In genomic region chr6:106084973-106085686, GRCh38 we compare ENCODE assay signal across 8 cellular contexts. TPM values are rescaled to one million over a fixed set of nuclear protein-coding genes. Genes with fewer than 3 reads are reported as not detected.
A peak's percentile ranks its signal among the peaks of the same experiment; 100 is the strongest.
DNase-seq lines count a peak whose midpoint lies in the region; FAIRE-seq and TF ChIP-seq lines count a peak whose summit lies in the region.

No MANE protein-coding gene starts in this region.

- TF ChIP-seq CTCF in AG04449 (IDR thresholded peaks at IDR 0.05; ENCODE audit: insufficient read depth, low read length, missing control alignments) (no peak), HEK293 (tag by site-specific recombination; IDR thresholded peaks at IDR 0.05) (no peak), astrocyte (IDR thresholded peaks at IDR 0.05; ENCODE audit: insufficient read depth, low read depth, low read length) (no peak)

- H3K36me3 Mint-ChIP-seq in astrocyte (ENCODE audit: low read depth, unreplicated experiment): no peaks in the 10 kb centered on the region

- peaks cover 3% of the 10 kb centered on the region for H3K27me3 Mint-ChIP-seq in astrocyte (ENCODE audit: low read depth, unreplicated experiment)

- H3K4me3 ChIP-seq in AG04449 (ENCODE audit: low read depth, low read length) (peak overlapping the region; percentile 68), HEK293 (ENCODE audit: low read depth, low read length) (peak overlapping the region; percentile 52), astrocyte (ENCODE audit: insufficient read depth, low read depth, low read length) (peak overlapping the region; percentile 70)

- H3K9me3 Mint-ChIP-seq in astrocyte (ENCODE audit: unreplicated experiment): no peaks in the 10 kb centered on the region

- no peaks in the 10 kb centered on the region for H3K27me3 ChIP-seq in astrocyte (ENCODE audit: insufficient read depth, low read length)

- POLR2A ChIA-PET in AG04449 (lab: Yijun Ruan, JAX): interaction anchor here (0.6 kb wide), 1 partner anchor 499 kb away, joined by 4 read pairs; no protein-coding TSS in a partner anchor
- POLR2A ChIA-PET in HEK293 (lab: Yijun Ruan, JAX): interaction anchor here (1.8 kb wide), 1 partner anchor 139 kb away, joined by 4 read pairs; no protein-coding TSS in a partner anchor

- H3K36me3 ChIP-seq in HEK293 (ENCODE audit: control insufficient read depth in 2 of 2, insufficient read depth in 1 of 2, low read length in 2 of 2) (no peaks in the 10 kb centered on the region), astrocyte (ENCODE audit: insufficient read depth, low read length) (no peaks in the 10 kb centered on the region)

- peak overlapping the region; percentile 9 for H2AFZ ChIP-seq in astrocyte (ENCODE audit: low read depth, low read length)

- H3K27ac Mint-ChIP-seq in astrocyte (ENCODE audit: unreplicated experiment): no peak overlapping the region

- H3K9me3 ChIP-seq in HEK293 (ENCODE audit: control insufficient read depth, insufficient read depth, low read depth, low read length) (no peaks in the 10 kb centered on the region), astrocyte (ENCODE audit: insufficient read depth, low read depth, low read length) (no peaks in the 10 kb centered on the region)

- H3K27ac ChIP-seq in HEK293 (ENCODE audit: extremely low read depth, low read depth, low read length) (no peak overlapping the region; the same call in 1 of the 2 replicates), astrocyte (ENCODE audit: low read depth, low read length) (peak overlapping the region; percentile 84)

- H3K79me2 ChIP-seq in astrocyte (ENCODE audit: insufficient read depth, low read length): peaks cover 25% of the 10 kb centered on the region

- H3K4me1 Mint-ChIP-seq in astrocyte (ENCODE audit: low read depth, unreplicated experiment): peaks cover 37% of the 10 kb centered on the region

- CTCF ChIA-PET in AG04449 (lab: Yijun Ruan, JAX): interaction anchor here (0.8 to 5.0 kb wide), 14 partner anchors 16 to 653 kb away, joined by 3 to 58 read pairs (median 4); no protein-coding TSS in a partner anchor
- CTCF ChIA-PET in HEK293 (lab: Yijun Ruan, JAX): interaction anchor here (0.7 to 2.8 kb wide), 27 partner anchors 8 to 655 kb away, joined by 3 to 22 read pairs (median 3); no protein-coding TSS in a partner anchor

- DNase-seq in AG04449 (ENCODE audit: low read depth, low spot score): no peak
- no peak for DNase-seq in astrocyte (ENCODE audit: low read depth)
- DNase-seq in left kidney (ENCODE audit: low read depth, low spot score): peak; percentile 21
- no peak for DNase-seq in nucleus accumbens (lab: John Stamatoyannopoulos, UW)
- DNase-seq in activated gamma-delta T cell (lab: John Stamatoyannopoulos, UW): no peak
- no peak for DNase-seq in HUDEP-2 (lab: John Stamatoyannopoulos, UW; ENCODE audit: unreplicated experiment in 76 of 76)
- DNase-seq in NOMO-1 treated with DMSO at 0.1 percent for 48 hours (lab: John Stamatoyannopoulos, UW; ENCODE audit: unreplicated experiment): no peak

- FAIRE-seq in astrocyte (lab: Jason Lieb, UNC): no peak

- H4K20me1 ChIP-seq in astrocyte (ENCODE audit: insufficient read depth, low read length): no peaks in the 10 kb centered on the region

- H3K4me1 ChIP-seq in HEK293 (ENCODE audit: control insufficient read depth, insufficient read depth, low read length): peaks cover 8% of the 10 kb centered on the region
- peaks cover 48% of the 10 kb centered on the region for H3K4me1 ChIP-seq in astrocyte (ENCODE audit: insufficient read depth, low read length)

- H3K4me3 Mint-ChIP-seq in astrocyte (ENCODE audit: unreplicated experiment): peak overlapping the region; percentile 89

- H3K4me2 ChIP-seq in astrocyte (ENCODE audit: low read length): peak overlapping the region; percentile 89

- peak overlapping the region; percentile 86 for H3K9ac ChIP-seq in astrocyte (ENCODE audit: low read length)

TF ChIP-seq in HEK293, 187 proteins besides CTCF, POLR2A, EP300 and RAD21:
- TF ChIP-seq ZFHX2 (tag by site-specific recombination; conservative IDR thresholded peaks at IDR 0.05) (peak; percentile 89), ZNF335 (tag by site-specific recombination; conservative IDR thresholded peaks at IDR 0.05) (peak; percentile 34; the same call in 1 of the 2 replicates), EGR2 (tag by site-specific recombination; IDR thresholded peaks at IDR 0.05; ENCODE audit: low read depth) (peak; percentile 72), ZSCAN4 (tag by site-specific recombination; IDR thresholded peaks at IDR 0.05) (peak; percentile 45; the same call in 1 of the 2 replicates), FEZF1 (tag by site-specific recombination; IDR thresholded peaks at IDR 0.05) (no peak), ZNF426 (tag by site-specific recombination; IDR thresholded peaks at IDR 0.05) (no peak), ZNF449 (tag by site-specific recombination; IDR thresholded peaks at IDR 0.05) (peak; percentile 4; the same call in 1 of the 2 replicates), ZNF488 (tag by site-specific recombination; IDR thresholded peaks at IDR 0.05) (no peak), ZNF24 (tag by site-specific recombination; IDR thresholded peaks at IDR 0.05) (no peak)

RNA-seq across cellular contexts. Expression of gene PRDM1, which starts 1.0 kb away (rescaled TPM):
- total RNA-seq in astrocyte: 10.5 and 11.4 TPM in 2 replicates
